7 cellular contexts compared by ENCODE assay signal in genomic region chr10:71860243-71861029, GRCh38. TPM values are rescaled to one million over a fixed set of nuclear protein-coding genes. Genes with fewer than 3 reads are reported as not detected.
DNase-seq lines count a peak whose midpoint lies in the region; ATAC-seq and TF ChIP-seq lines count a peak whose summit lies in the region.

No MANE protein-coding gene starts in this region.

- intact Hi-C loops in right cardiac atrium (cut with DNase I) = no loop called here
- intact Hi-C loops in psoas muscle (cut with DNase I) = no loop called here

- DNase-seq in GDM1 (lab: John Stamatoyannopoulos, UW) = peak; percentile 78
- DNase-seq in OCI-M1 (lab: John Stamatoyannopoulos, UW) = peak; percentile 99
- DNase-seq in astrocyte of the cerebellum (ENCODE audit: low read depth) = peak; percentile 99
- DNase-seq in right cardiac atrium = peak; percentile 96 to 97 (median 97)
- peak; percentile 96 to 98 for DNase-seq in psoas muscle

- H3K4me3 ChIP-seq in astrocyte of the cerebellum (ENCODE audit: low read depth, low read length) (no peak overlapping the region), right cardiac atrium (ENCODE audit: low read length) (no peak overlapping the region), psoas muscle (peak overlapping the region; percentile 17)

- peak overlapping the region; percentile 89 for H3K27ac ChIP-seq in right cardiac atrium (ENCODE audit: low read length)
- H3K27ac ChIP-seq in psoas muscle = peak overlapping the region; percentile 98

- in situ Hi-C loops in astrocyte of the cerebellum (cut with HindIII; ENCODE audit: low sequenced_read_pairs) = no loop called here

- H3K4me1 ChIP-seq in right cardiac atrium (ENCODE audit: control insufficient read depth, insufficient read depth, low read length) (peaks cover 2% of the 10 kb centered on the region), psoas muscle (peaks cover 42% of the 10 kb centered on the region)

- H3K36me3 ChIP-seq in psoas muscle (ENCODE audit: insufficient read depth in 1 of 2, low read depth in 1 of 2) = no peaks in the 10 kb centered on the region

- no peaks in the 10 kb centered on the region for H3K9me3 ChIP-seq in right cardiac atrium (ENCODE audit: control insufficient read depth, low read length)
- no peaks in the 10 kb centered on the region for H3K9me3 ChIP-seq in psoas muscle

- WGBS in right cardiac atrium = 23% methylated on average over 11 of the region's 11 CpGs
- 7 to 15% (median 13%) methylated on average over 11 of the region's 11 CpGs for WGBS in psoas muscle, 3 donors

- ATAC-seq in HG03432 (IDR thresholded peaks at IDR 0.05; ENCODE audit: unreplicated experiment) (peak; percentile 79), right cardiac atrium (peak; percentile 98), psoas muscle (peak; percentile 94 to 97 (median 96)), HG02678 (IDR thresholded peaks at IDR 0.05; ENCODE audit: unreplicated experiment) (no peak)

- no peaks in the 10 kb centered on the region for H3K27me3 ChIP-seq in right cardiac atrium (ENCODE audit: control insufficient read depth, insufficient read depth)
- H3K27me3 ChIP-seq in psoas muscle (ENCODE audit: insufficient read depth in 3 of 3, low read length in 2 of 3) = no peaks in the 10 kb centered on the region

- no peak for TF ChIP-seq CTCF in astrocyte of the cerebellum (IDR thresholded peaks at IDR 0.05; ENCODE audit: low read depth, low read length, missing control alignments)
- TF ChIP-seq CTCF in psoas muscle (IDR thresholded peaks at IDR 0.05) = no peak

RNA-seq across cellular contexts. Expression of gene PSAP, which starts 9.4 kb away (rescaled TPM):
- total RNA-seq in right cardiac atrium (1,000 to 10,000 TPM; 1,345 to 1,678 (median 1,522) TPM), psoas muscle (1,000 to 10,000 TPM in 3 of 4 donors, 100 to 1,000 TPM in 1; 885 to 1,725 (median 1,143) TPM)
- polyA plus RNA-seq in right cardiac atrium (897 TPM), psoas muscle (1,000 to 10,000 TPM in 1 of 3 donors, 100 to 1,000 TPM in 2; 634 to 1,049 (median 695) TPM)
